Comparison of ENCODE assay signal across 19 cellular contexts in genomic region chr2:196284901-196285589, GRCh38.
DNase-seq lines count a peak whose midpoint lies in the region; FAIRE-seq and TF ChIP-seq lines count a peak whose summit lies in the region.
"Had no signal": no experiment of that assay in that cellular context is flagged by ENCODE, and none has a peak within 500 bp of the region (broad histone marks: within the 10 kb centered on the region; RNA-seq: fewer than 3 reads in every experiment).

No MANE protein-coding gene starts in this region.

- H3K9ac ChIP-seq in fibroblast of lung (ENCODE audit: insufficient read depth, low read length): no peak overlapping the region
- H3K9ac ChIP-seq: parathyroid adenoma had no signal

- POLR2A ChIA-PET in MCF 10A (lab: Yijun Ruan, JAX) (interaction anchor here (0.7 kb wide), 1 partner anchor 187 kb away, joined by 3 read pairs; no protein-coding TSS in a partner anchor), RWPE1 (lab: Yijun Ruan, JAX; ENCODE audit: low non-redundant PET) (no interaction called here)

- H3K36me3 ChIP-seq in breast epithelium (no peaks in the 10 kb centered on the region), fibroblast of lung (ENCODE audit: control insufficient read depth, insufficient read depth, low read length) (no peaks in the 10 kb centered on the region), tibial artery (no peaks in the 10 kb centered on the region)

- H4K20me1 ChIP-seq in fibroblast of lung (ENCODE audit: control insufficient read depth, extremely low read depth, insufficient read depth, low read length): no peaks in the 10 kb centered on the region

- peak overlapping the region; percentile 17 to 66 for H3K27ac ChIP-seq in breast epithelium
- peak overlapping the region; percentile 71 for H3K27ac ChIP-seq in VCaP
- H3K27ac ChIP-seq in fibroblast of lung (ENCODE audit: insufficient read depth, low read length): no peak overlapping the region
- peak overlapping the region; percentile 46 to 50 for H3K27ac ChIP-seq in tibial artery
- no peak overlapping the region for H3K27ac ChIP-seq in RWPE1
- H3K27ac ChIP-seq: parathyroid adenoma had no signal

- no peaks in the 10 kb centered on the region for H3K79me2 ChIP-seq in fibroblast of lung (ENCODE audit: control insufficient read depth, insufficient read depth, low read length)
- H3K79me2 ChIP-seq: parathyroid adenoma had no signal

- peak overlapping the region; percentile 43 for H2AFZ ChIP-seq in fibroblast of lung (ENCODE audit: low read length)
- H2AFZ ChIP-seq: parathyroid adenoma had no signal

- no peaks in the 10 kb centered on the region for H3K9me3 Mint-ChIP-seq in MCF 10A (ENCODE audit: unreplicated experiment)

- no peaks in the 10 kb centered on the region for H3K4me1 Mint-ChIP-seq in MCF 10A (ENCODE audit: insufficient read depth, unreplicated experiment)

- H3K9me3 ChIP-seq in breast epithelium (no peaks in the 10 kb centered on the region), fibroblast of lung (ENCODE audit: control insufficient read depth, insufficient read depth, low read depth, low read length) (no peaks in the 10 kb centered on the region), tibial artery (no peaks in the 10 kb centered on the region)
- H3K9me3 ChIP-seq: upper lobe of left lung had no signal

- no peak overlapping the region for H3K27ac Mint-ChIP-seq in MCF 10A (ENCODE audit: low read depth, unreplicated experiment)
- H3K27ac Mint-ChIP-seq: endodermal cell had no signal

- CTCF ChIA-PET in MCF 10A (lab: Yijun Ruan, JAX): interaction anchor here (0.8 to 1.7 kb wide), 5 partner anchors 9 to 207 kb away, joined by 3 to 6 read pairs (median 4); no protein-coding TSS in a partner anchor
- CTCF ChIA-PET in RWPE1 (lab: Yijun Ruan, JAX): interaction anchor here (0.9 kb wide), 1 partner anchor 169 kb away, joined by 5 read pairs; no protein-coding TSS in a partner anchor

- no peak for FAIRE-seq in urothelium cell line (lab: Jason Lieb, UNC)
- FAIRE-seq: A204.1, GM12878, H1 had no signal

- no peak overlapping the region for H3K4me3 Mint-ChIP-seq in MCF 10A (ENCODE audit: unreplicated experiment)
- H3K4me3 Mint-ChIP-seq: endodermal cell had no signal

- TF ChIP-seq CTCF in breast epithelium (IDR thresholded peaks at IDR 0.05) (no peak), MCF 10A (IDR thresholded peaks at IDR 0.05; ENCODE audit: unreplicated experiment) (no peak), VCaP (conservative IDR thresholded peaks at IDR 0.05) (no peak), fibroblast of lung (conservative IDR thresholded peaks at IDR 0.05 in 1 of 2, IDR thresholded peaks at IDR 0.05 in 1 of 2; ENCODE audit: low read depth in 1 of 2, low read length in 2 of 2) (no peak), tibial artery (IDR thresholded peaks at IDR 0.05) (no peak), RWPE1 (conservative IDR thresholded peaks at IDR 0.05; ENCODE audit: low read depth) (no peak)

- intact Hi-C loops in breast epithelium (cut with DNase I; ENCODE audit: low total_unique reads): no loop called here
- intact Hi-C loops in MCF 10A (cut with micrococcal nuclease): no loop called here
- intact Hi-C loops in tibial artery (cut with DNase I; ENCODE audit: low total_unique reads): loop anchor here (10.0 kb wide), 1 partner anchor 200 kb away; no protein-coding TSS in a partner anchor

- BruUV-seq in MCF 10A (replicated peaks; lab: Mats Ljungman, UMichigan): no TSS peak

- peak overlapping the region; percentile 46 for H3K4me2 ChIP-seq in fibroblast of lung (ENCODE audit: extremely low read depth, insufficient read depth, low read length)

- no peak for DNase-seq in breast epithelium (ENCODE audit: low spot score in 2 of 2)
- DNase-seq in MCF 10A (ENCODE audit: unreplicated experiment): no peak
- peak in 1 of 2 donors; percentile 33 for DNase-seq in fibroblast of lung (ENCODE audit: low read depth in 2 of 2)
- no peak for DNase-seq in tibial artery
- no peak for DNase-seq in NOMO-1 (lab: John Stamatoyannopoulos, UW; ENCODE audit: unreplicated experiment in 2 of 2)
- no peak for DNase-seq in urothelium cell line (ENCODE audit: low spot score)
- DNase-seq in RWPE1 (ENCODE audit: low spot score): no peak
- DNase-seq: activated CD8-positive, alpha-beta memory T cell treated with anti-CD3 and anti-CD28 coated beads, Interleukin-2, amount 50 U/mL, for 4 hours; activated naive CD4-positive, alpha-beta T cell treated with anti-CD3 and anti-CD28 coated beads, Interleukin-2, amount 50 U/mL, for 16 hours; endodermal cell; islet precursor cell; T-helper 2 cell; upper lobe of left lung had no signal

- H3K27me3 ChIP-seq in breast epithelium (no peaks in the 10 kb centered on the region), fibroblast of lung (ENCODE audit: control insufficient read depth, insufficient read depth, low read length) (no peaks in the 10 kb centered on the region), tibial artery (no peaks in the 10 kb centered on the region)
- H3K27me3 ChIP-seq: upper lobe of left lung had no signal

- H3K36me3 Mint-ChIP-seq in MCF 10A (ENCODE audit: insufficient read depth, unreplicated experiment): no peaks in the 10 kb centered on the region

- no peak for TF ChIP-seq POLR2A in breast epithelium (IDR thresholded peaks at IDR 0.05)

- peaks cover 0 to 4% of the 10 kb centered on the region in 2 donors for H3K4me1 ChIP-seq in breast epithelium
- no peaks in the 10 kb centered on the region for H3K4me1 ChIP-seq in fibroblast of lung (ENCODE audit: control insufficient read depth, extremely low read depth, insufficient read depth, low read length)
- H3K4me1 ChIP-seq in tibial artery: peaks cover 0 to 26% (median 10%) of the 10 kb centered on the region in 4 donors
- H3K4me1 ChIP-seq: parathyroid adenoma had no signal

- H3K4me3 ChIP-seq in breast epithelium: no peak overlapping the region
- H3K4me3 ChIP-seq in fibroblast of lung (replicated peaks in 1 of 4; ENCODE audit: control extremely low read depth in 1 of 4, insufficient read depth in 1 of 4, low read depth in 3 of 4, low read length in 4 of 4): no peak overlapping the region
- peak overlapping the region; percentile 3 to 6 for H3K4me3 ChIP-seq in tibial artery
- H3K4me3 ChIP-seq: GM12878, skin epidermis, upper lobe of left lung had no signal

- H3K27me3 Mint-ChIP-seq in MCF 10A (ENCODE audit: insufficient read depth, unreplicated experiment): no peaks in the 10 kb centered on the region

Comparison
In these comparisons a context has a peak if more than half of its experiments do, and no peak if none do; other contexts are left out.
1. H3K27ac ChIP-seq: peak in breast epithelium (2 of 2), VCaP (single experiment) and tibial artery (2 of 2); none in fibroblast of lung (single experiment) and RWPE1 (single experiment).
2. H3K4me3 ChIP-seq: peak in tibial artery (2 of 2); none in breast epithelium (0 of 3) and fibroblast of lung (0 of 4).